14 cellular contexts compared by ENCODE assay signal in genomic region chr17:11330871-11331270, GRCh38.
DNase-seq lines count a peak whose midpoint lies in the region; ATAC-seq and TF ChIP-seq lines count a peak whose summit lies in the region.
"Had no signal": no experiment of that assay in that cellular context is flagged by ENCODE, and none has a peak within 500 bp of the region (broad histone marks: within the 10 kb centered on the region; RNA-seq: fewer than 3 reads in every experiment).

No MANE protein-coding gene starts in this region.

- H3K27ac Mint-ChIP-seq in glutamatergic neuron (ENCODE audit: unreplicated experiment) (no peak overlapping the region), nephron progenitor cell (peak overlapping the region; percentile 80), T-cell (no peak overlapping the region), CD14-positive monocyte (no peak overlapping the region)
- no peak overlapping the region for H3K27ac Mint-ChIP-seq in stimulated activated naive B cell treated with anti-CD40 and anti-IgM and Interleukin-4, amounts not matched to agents 10 μg/mL and 1 μg/mL and 100 μg/mL, for 72 hours
- H3K27ac Mint-ChIP-seq: activated CD4-positive, alpha-beta memory T cell treated with anti-CD3 and anti-CD28 coated beads, Interleukin-2, amount 10 ng/mL, durations not matched to agents 7 days and 5 days had no signal

- no peak for TF ChIP-seq CTCF in glutamatergic neuron (IDR thresholded peaks at IDR 0.05; ENCODE audit: partially characterized antibody, unreplicated experiment)
- no peak for TF ChIP-seq CTCF in nephron progenitor cell (IDR thresholded peaks at IDR 0.05)
- no peak for TF ChIP-seq CTCF in CD14-positive monocyte (IDR thresholded peaks at IDR 0.05)

- peaks cover 31% of the 10 kb centered on the region for H3K4me1 Mint-ChIP-seq in glutamatergic neuron (ENCODE audit: low read depth, unreplicated experiment)
- peaks cover 51% of the 10 kb centered on the region for H3K4me1 Mint-ChIP-seq in nephron progenitor cell
- H3K4me1 Mint-ChIP-seq in stimulated activated naive B cell treated with anti-CD40 and anti-IgM and Interleukin-4, amounts not matched to agents 10 μg/mL and 1 μg/mL and 100 μg/mL, for 72 hours, result no peaks in the 10 kb centered on the region
- H3K4me1 Mint-ChIP-seq in T-cell, result no peaks in the 10 kb centered on the region
- H3K4me1 Mint-ChIP-seq in CD14-positive monocyte, result no peaks in the 10 kb centered on the region
- H3K4me1 Mint-ChIP-seq: activated CD4-positive, alpha-beta memory T cell treated with anti-CD3 and anti-CD28 coated beads, Interleukin-2, amount 10 ng/mL, durations not matched to agents 7 days and 5 days had no signal

- intact Hi-C loops in CD14-positive monocyte (cut with micrococcal nuclease), result no loop called here

- H3K27me3 Mint-ChIP-seq in glutamatergic neuron (ENCODE audit: unreplicated experiment) (no peaks in the 10 kb centered on the region), nephron progenitor cell (ENCODE audit: low read depth, poor library complexity) (no peaks in the 10 kb centered on the region), T-cell (no peaks in the 10 kb centered on the region), CD14-positive monocyte (ENCODE audit: low read depth in 3 of 3) (peaks cover 0 to 3% (median 2%) of the 10 kb centered on the region in 3 donors)
- H3K27me3 Mint-ChIP-seq in stimulated activated naive B cell treated with anti-CD40 and anti-IgM and Interleukin-4, amounts not matched to agents 10 μg/mL and 1 μg/mL and 100 μg/mL, for 72 hours, result no peaks in the 10 kb centered on the region
- H3K27me3 Mint-ChIP-seq: activated CD4-positive, alpha-beta memory T cell treated with anti-CD3 and anti-CD28 coated beads, Interleukin-2, amount 10 ng/mL, durations not matched to agents 7 days and 5 days had no signal

- ATAC-seq in stimulated activated naive B cell treated with anti-CD40 and anti-IgM and Interleukin-4, amounts not matched to agents 10 μg/mL and 1 μg/mL and 100 μg/mL, for 72 hours (replicated peaks), result no peak
- ATAC-seq in GM18517 (IDR thresholded peaks at IDR 0.05; ENCODE audit: unreplicated experiment) (no peak), T-cell (replicated peaks in 1 of 4) (no peak)
- ATAC-seq: HepG2 had no signal

- POLR2A ChIA-PET in T-cell (lab: Charles Lee), result no interaction called here

- H3K4me3 Mint-ChIP-seq in glutamatergic neuron (ENCODE audit: unreplicated experiment), result peak overlapping the region; percentile 36
- peak overlapping the region; percentile 18 for H3K4me3 Mint-ChIP-seq in nephron progenitor cell
- H3K4me3 Mint-ChIP-seq in stimulated activated naive B cell treated with anti-CD40 and anti-IgM and Interleukin-4, amounts not matched to agents 10 μg/mL and 1 μg/mL and 100 μg/mL, for 72 hours, result no peak overlapping the region
- no peak overlapping the region for H3K4me3 Mint-ChIP-seq in T-cell
- H3K4me3 Mint-ChIP-seq in CD14-positive monocyte, result no peak overlapping the region
- H3K4me3 Mint-ChIP-seq: activated CD4-positive, alpha-beta memory T cell treated with anti-CD3 and anti-CD28 coated beads, Interleukin-2, amount 10 ng/mL, durations not matched to agents 7 days and 5 days; neural crest cell had no signal

- H3K36me3 Mint-ChIP-seq in glutamatergic neuron (ENCODE audit: unreplicated experiment), result no peaks in the 10 kb centered on the region
- H3K36me3 Mint-ChIP-seq in nephron progenitor cell (ENCODE audit: low read depth), result no peaks in the 10 kb centered on the region
- H3K36me3 Mint-ChIP-seq in stimulated activated naive B cell treated with anti-CD40 and anti-IgM and Interleukin-4, amounts not matched to agents 10 μg/mL and 1 μg/mL and 100 μg/mL, for 72 hours, result no peaks in the 10 kb centered on the region
- no peaks in the 10 kb centered on the region for H3K36me3 Mint-ChIP-seq in T-cell
- no peaks in the 10 kb centered on the region for H3K36me3 Mint-ChIP-seq in CD14-positive monocyte

- H3K9me3 Mint-ChIP-seq in glutamatergic neuron (ENCODE audit: unreplicated experiment), result no peaks in the 10 kb centered on the region
- H3K9me3 Mint-ChIP-seq in nephron progenitor cell, result no peaks in the 10 kb centered on the region
- H3K9me3 Mint-ChIP-seq in stimulated activated naive B cell treated with anti-CD40 and anti-IgM and Interleukin-4, amounts not matched to agents 10 μg/mL and 1 μg/mL and 100 μg/mL, for 72 hours, result no peaks in the 10 kb centered on the region
- peaks cover 0 to 2% (median 0%) of the 10 kb centered on the region in 3 donors for H3K9me3 Mint-ChIP-seq in T-cell
- H3K9me3 Mint-ChIP-seq in CD14-positive monocyte, result peaks cover 0 to 14% (median 2%) of the 10 kb centered on the region in 7 donors
- H3K9me3 Mint-ChIP-seq: neural crest cell had no signal

- CTCF ChIA-PET in T-cell (lab: Charles Lee), result no interaction called here

- DNase-seq in DMS 273 treated with DMSO at 0.1 percent for 48 hours (lab: John Stamatoyannopoulos, UW) (peak; percentile 46), SW480 (ENCODE audit: low spot score) (peak; percentile 22), glutamatergic neuron (peak; percentile 31), nephron progenitor cell (peak; percentile 59), T-cell (no peak), CD14-positive monocyte (ENCODE audit: low spot score) (no peak)
- no peak for DNase-seq in stimulated activated naive B cell treated with anti-CD40 and anti-IgM and Interleukin-4, amounts not matched to agents 10 μg/mL and 1 μg/mL and 100 μg/mL, for 72 hours
- DNase-seq: activated CD4-positive, alpha-beta memory T cell treated with anti-CD3 and anti-CD28 coated beads, Interleukin-2, amount 10 ng/mL, durations not matched to agents 7 days and 5 days; effector CD8-positive, alpha-beta T cell; NK-92 treated with Interleukin-12 subunit alpha and Interleukin-12 subunit beta, amount 100 ng/mL, for 24 hours; SIG-M5 had no signal

Comparison
In these comparisons a context has a peak if more than half of its experiments do, and no peak if none do; other contexts are left out.
1. DNase-seq: peak in DMS 273 treated with DMSO at 0.1 percent for 48 hours (single experiment), SW480 (single experiment), glutamatergic neuron (single experiment) and nephron progenitor cell (single experiment); none in stimulated activated naive B cell treated with anti-CD40 and anti-IgM and Interleukin-4, amounts not matched to agents 10 μg/mL and 1 μg/mL and 100 μg/mL, for 72 hours (single experiment), T-cell (0 of 34) and CD14-positive monocyte (single experiment).
2. H3K4me3 Mint-ChIP-seq: peak in glutamatergic neuron (single experiment) and nephron progenitor cell (single experiment); none in stimulated activated naive B cell treated with anti-CD40 and anti-IgM and Interleukin-4, amounts not matched to agents 10 μg/mL and 1 μg/mL and 100 μg/mL, for 72 hours (0 of 2), T-cell (0 of 3) and CD14-positive monocyte (0 of 2).